ENCODE assay signal across 29 cellular contexts in the genomic region with DNA sequence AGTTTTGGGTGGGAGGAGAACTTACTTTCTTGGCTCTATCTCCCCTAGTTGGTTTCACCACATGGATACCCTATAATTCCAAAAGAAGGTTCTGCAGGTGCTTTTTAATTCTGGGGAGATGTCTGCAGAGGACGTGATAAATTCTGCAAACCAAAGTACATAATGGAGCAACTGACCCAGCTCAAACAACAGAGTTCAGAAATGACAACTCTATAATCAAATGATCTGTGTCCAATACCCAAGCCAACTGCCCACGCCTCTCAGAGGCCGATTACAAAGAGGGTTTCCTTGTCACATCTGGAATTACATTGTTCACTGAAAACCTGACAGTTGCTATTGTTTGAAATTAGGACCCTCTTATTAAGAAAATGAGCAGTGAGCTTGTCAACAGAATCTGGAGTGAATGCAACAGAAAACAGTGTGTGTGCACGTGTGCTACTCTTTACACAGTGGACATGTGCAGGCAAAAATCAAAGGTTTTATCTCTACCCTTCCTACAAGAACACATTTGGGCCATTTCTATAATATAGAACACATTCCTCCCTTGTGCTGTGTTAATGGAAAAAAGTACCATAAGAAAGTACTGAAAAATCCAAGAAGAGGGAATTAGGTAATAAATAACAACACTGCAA.
"Had no signal": no experiment of that assay in that cellular context is flagged by ENCODE, and none has a peak within 500 bp of the region (broad histone marks: within the 10 kb centered on the region; RNA-seq: fewer than 3 reads in every experiment).

No MANE protein-coding gene starts in this region.

- H3K27ac Mint-ChIP-seq: naive thymus-derived CD8-positive, alpha-beta T cell; natural killer cell treated with Interleukin-12 subunit alpha and Interleukin-12 subunit beta and Interleukin-15 and Interleukin-18, amount 100 ng/mL, for 72 hours; nephron progenitor cell; stimulated activated effector memory CD8-positive, alpha-beta T cell treated with anti-CD3 and anti-CD28 coated beads, Interleukin-12 subunit alpha, Interleukin-12 subunit beta, amount 100 ng/mL, for 72 hours; stimulated activated naive B cell treated with anti-CD40 and anti-IgM and Interleukin-4, amounts not matched to agents 10 μg/mL and 1 μg/mL and 100 μg/mL, for 72 hours; stimulated activated naive CD8-positive, alpha-beta T cell treated with anti-CD3 and anti-CD28 coated beads, Interleukin-15, Interleukin-2, amounts not matched to agents 100 ng/mL and 50 ng/mL, for 24 hours had no signal

- H3K36me3 ChIP-seq: neutrophil, pancreas, prostate gland, spleen, thoracic aorta, thyroid gland, upper lobe of left lung, vagina had no signal

- H3K27me3 Mint-ChIP-seq: naive thymus-derived CD8-positive, alpha-beta T cell; natural killer cell treated with Interleukin-12 subunit alpha and Interleukin-12 subunit beta and Interleukin-15 and Interleukin-18, amount 100 ng/mL, for 72 hours; stimulated activated naive B cell treated with anti-CD40 and anti-IgM and Interleukin-4, amounts not matched to agents 10 μg/mL and 1 μg/mL and 100 μg/mL, for 72 hours; stimulated activated naive CD8-positive, alpha-beta T cell treated with anti-CD3 and anti-CD28 coated beads, Interleukin-15, Interleukin-2, amounts not matched to agents 100 ng/mL and 50 ng/mL, for 24 hours had no signal

- H3K36me3 Mint-ChIP-seq: naive thymus-derived CD8-positive, alpha-beta T cell; natural killer cell treated with Interleukin-12 subunit alpha and Interleukin-12 subunit beta and Interleukin-15 and Interleukin-18, amount 100 ng/mL, for 72 hours; stimulated activated effector memory CD8-positive, alpha-beta T cell treated with anti-CD3 and anti-CD28 coated beads, Interleukin-12 subunit alpha, Interleukin-12 subunit beta, amount 100 ng/mL, for 72 hours; stimulated activated naive B cell treated with anti-CD40 and anti-IgM and Interleukin-4, amounts not matched to agents 10 μg/mL and 1 μg/mL and 100 μg/mL, for 72 hours had no signal

- FAIRE-seq: pancreas, urothelium cell line had no signal

- H3K4me1 Mint-ChIP-seq: naive thymus-derived CD8-positive, alpha-beta T cell; stimulated activated effector memory CD8-positive, alpha-beta T cell treated with anti-CD3 and anti-CD28 coated beads, Interleukin-12 subunit alpha, Interleukin-12 subunit beta, amount 100 ng/mL, for 72 hours; stimulated activated naive B cell treated with anti-CD40 and anti-IgM and Interleukin-4, amounts not matched to agents 10 μg/mL and 1 μg/mL and 100 μg/mL, for 72 hours had no signal

- H3K4me2 ChIP-seq: smooth muscle cell had no signal

- H3K9me3 Mint-ChIP-seq: nephron progenitor cell, neural crest cell had no signal

- H3K27me3 ChIP-seq: neutrophil, pancreas, spleen, stomach, thyroid gland, tibial nerve, upper lobe of left lung, vagina had no signal

- H3K4me1 ChIP-seq: pancreas, prostate gland, spleen, thyroid gland, tibial nerve, upper lobe of left lung, vagina had no signal

- H3K4me3 ChIP-seq: pancreas, prostate gland, skin epidermis, smooth muscle cell, spleen, stomach, thoracic aorta, thyroid gland, tibial nerve, upper lobe of left lung, vagina had no signal

- H3K9me3 ChIP-seq: neutrophil, pancreas, prostate gland, spleen, stomach, thoracic aorta, thyroid gland, tibial nerve, upper lobe of left lung, vagina had no signal

- ATAC-seq: naive thymus-derived CD8-positive, alpha-beta T cell; natural killer cell treated with Interleukin-12 subunit alpha and Interleukin-12 subunit beta and Interleukin-15 and Interleukin-18, amount 100 ng/mL, for 72 hours; pancreas; right cardiac atrium; sciatic nerve; stimulated activated effector memory CD8-positive, alpha-beta T cell treated with anti-CD3 and anti-CD28 coated beads, Interleukin-12 subunit alpha, Interleukin-12 subunit beta, amount 100 ng/mL, for 72 hours; stimulated activated naive B cell treated with anti-CD40 and anti-IgM and Interleukin-4, amounts not matched to agents 10 μg/mL and 1 μg/mL and 100 μg/mL, for 72 hours had no signal

- H3K4me3 Mint-ChIP-seq: naive thymus-derived CD8-positive, alpha-beta T cell; natural killer cell treated with Interleukin-12 subunit alpha and Interleukin-12 subunit beta and Interleukin-15 and Interleukin-18, amount 100 ng/mL, for 72 hours; nephron progenitor cell; neural crest cell; stimulated activated effector memory CD8-positive, alpha-beta T cell treated with anti-CD3 and anti-CD28 coated beads, Interleukin-12 subunit alpha, Interleukin-12 subunit beta, amount 100 ng/mL, for 72 hours; stimulated activated naive B cell treated with anti-CD40 and anti-IgM and Interleukin-4, amounts not matched to agents 10 μg/mL and 1 μg/mL and 100 μg/mL, for 72 hours; stimulated activated naive CD8-positive, alpha-beta T cell treated with anti-CD3 and anti-CD28 coated beads, Interleukin-15, Interleukin-2, amounts not matched to agents 100 ng/mL and 50 ng/mL, for 24 hours had no signal

- H3K27ac ChIP-seq: neutrophil, pancreas, prostate gland, skin epidermis, spleen, stomach, thoracic aorta, thyroid gland, tibial nerve, upper lobe of left lung, vagina had no signal

- DNase-seq: naive thymus-derived CD8-positive, alpha-beta T cell; nephron progenitor cell; nucleus accumbens; pancreas; right cardiac atrium; spleen; stimulated activated CD4-positive, alpha-beta T cell treated with anti-CD3 and anti-CD28 coated beads, Interleukin-12 subunit alpha, Interleukin-12 subunit beta, amount 100 ng/mL, for 4 hours; stimulated activated CD4-positive, alpha-beta T cell treated with anti-CD3 and anti-CD28 coated beads, Interleukin-1b, Interleukin-23, amount 100 ng/mL, for 48 hours; stimulated activated CD4-positive, alpha-beta T cell treated with anti-CD3 and anti-CD28 coated beads, Interleukin-4, amount 100 ng/mL, for 1 hour; stimulated activated CD4-positive, alpha-beta T cell treated with anti-CD3 and anti-CD28 coated beads, Interleukin-4, amount 100 ng/mL, for 4 hours; stimulated activated naive B cell treated with anti-CD40 and anti-IgM and Interleukin-4, amounts not matched to agents 10 μg/mL and 1 μg/mL and 100 μg/mL, for 72 hours; stimulated activated naive CD4-positive, alpha-beta T cell treated with Interleukin-2 at 50 U/mL for 16 hours; stomach; thyroid gland; trophoblast cell; upper lobe of left lung had no signal
